ENCODE assay signal across 1 cellular context in the genomic region with DNA sequence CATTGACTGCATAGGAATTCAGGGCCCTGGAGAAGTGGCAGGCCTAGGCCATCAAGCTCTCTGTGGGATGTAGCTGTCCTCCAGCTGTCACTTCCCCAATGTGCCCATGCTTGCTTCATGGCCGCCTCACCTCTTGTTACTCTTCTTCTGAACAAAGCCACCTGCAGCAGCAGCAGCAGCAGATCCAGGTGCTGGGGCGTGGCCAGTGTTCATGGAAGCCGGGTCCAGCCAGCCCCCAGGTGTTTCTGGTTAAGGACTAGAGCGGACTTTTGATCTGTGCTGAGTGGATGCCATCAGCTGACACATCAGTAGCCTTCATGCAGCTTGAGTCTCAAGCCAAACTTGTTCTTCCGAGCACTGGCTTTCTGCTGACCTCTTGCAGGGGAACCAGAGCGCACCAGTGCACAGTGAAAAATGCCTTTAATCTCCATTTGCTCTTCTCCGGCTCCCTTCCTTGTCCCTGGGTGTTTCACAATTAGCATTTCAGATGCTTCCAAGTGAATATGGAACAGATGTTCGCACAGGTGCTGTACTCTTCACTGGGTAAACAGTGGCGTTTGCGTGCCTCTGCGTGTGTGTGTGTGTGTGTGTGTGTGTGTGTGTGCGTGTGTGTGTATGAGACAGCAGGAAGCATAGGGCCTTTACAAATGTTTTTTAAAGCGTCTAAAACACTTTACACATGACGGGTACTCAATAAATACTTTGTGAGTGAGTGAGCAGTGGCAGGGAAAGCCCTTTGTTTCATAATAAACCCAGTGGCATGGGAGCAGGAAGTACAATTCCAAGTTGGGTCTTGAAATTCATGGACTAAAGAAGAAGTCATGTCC.
A peak's percentile ranks its signal among the peaks of the same experiment; 100 is the strongest.
TF ChIP-seq lines count a peak whose summit lies in the region.

No MANE protein-coding gene starts in this region.

TF ChIP-seq in GM12878, 131 proteins besides CTCF, POLR2A, EP300 and RAD21:
- TF ChIP-seq, protein P1, sequence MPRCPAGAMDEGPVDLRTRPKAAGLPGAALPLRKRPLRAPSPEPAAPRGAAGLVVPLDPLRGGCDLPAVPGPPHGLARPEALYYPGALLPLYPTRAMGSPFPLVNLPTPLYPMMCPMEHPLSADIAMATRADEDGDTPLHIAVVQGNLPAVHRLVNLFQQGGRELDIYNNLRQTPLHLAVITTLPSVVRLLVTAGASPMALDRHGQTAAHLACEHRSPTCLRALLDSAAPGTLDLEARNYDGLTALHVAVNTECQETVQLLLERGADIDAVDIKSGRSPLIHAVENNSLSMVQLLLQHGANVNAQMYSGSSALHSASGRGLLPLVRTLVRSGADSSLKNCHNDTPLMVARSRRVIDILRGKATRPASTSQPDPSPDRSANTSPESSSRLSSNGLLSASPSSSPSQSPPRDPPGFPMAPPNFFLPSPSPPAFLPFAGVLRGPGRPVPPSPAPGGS (IDR thresholded peaks at IDR 0.05; ENCODE audit: borderline replicate concordance, insufficient read depth, low read depth, low read length, poor library complexity, severe bottlenecking): peak; percentile 45
- TF ChIP-seq BRCA1 (IDR thresholded peaks at IDR 0.05; ENCODE audit: low read depth, low read length) (no peak), CBFB (IDR thresholded peaks at IDR 0.05; ENCODE audit: low read depth) (no peak)
- TF ChIP-seq, protein P2, sequence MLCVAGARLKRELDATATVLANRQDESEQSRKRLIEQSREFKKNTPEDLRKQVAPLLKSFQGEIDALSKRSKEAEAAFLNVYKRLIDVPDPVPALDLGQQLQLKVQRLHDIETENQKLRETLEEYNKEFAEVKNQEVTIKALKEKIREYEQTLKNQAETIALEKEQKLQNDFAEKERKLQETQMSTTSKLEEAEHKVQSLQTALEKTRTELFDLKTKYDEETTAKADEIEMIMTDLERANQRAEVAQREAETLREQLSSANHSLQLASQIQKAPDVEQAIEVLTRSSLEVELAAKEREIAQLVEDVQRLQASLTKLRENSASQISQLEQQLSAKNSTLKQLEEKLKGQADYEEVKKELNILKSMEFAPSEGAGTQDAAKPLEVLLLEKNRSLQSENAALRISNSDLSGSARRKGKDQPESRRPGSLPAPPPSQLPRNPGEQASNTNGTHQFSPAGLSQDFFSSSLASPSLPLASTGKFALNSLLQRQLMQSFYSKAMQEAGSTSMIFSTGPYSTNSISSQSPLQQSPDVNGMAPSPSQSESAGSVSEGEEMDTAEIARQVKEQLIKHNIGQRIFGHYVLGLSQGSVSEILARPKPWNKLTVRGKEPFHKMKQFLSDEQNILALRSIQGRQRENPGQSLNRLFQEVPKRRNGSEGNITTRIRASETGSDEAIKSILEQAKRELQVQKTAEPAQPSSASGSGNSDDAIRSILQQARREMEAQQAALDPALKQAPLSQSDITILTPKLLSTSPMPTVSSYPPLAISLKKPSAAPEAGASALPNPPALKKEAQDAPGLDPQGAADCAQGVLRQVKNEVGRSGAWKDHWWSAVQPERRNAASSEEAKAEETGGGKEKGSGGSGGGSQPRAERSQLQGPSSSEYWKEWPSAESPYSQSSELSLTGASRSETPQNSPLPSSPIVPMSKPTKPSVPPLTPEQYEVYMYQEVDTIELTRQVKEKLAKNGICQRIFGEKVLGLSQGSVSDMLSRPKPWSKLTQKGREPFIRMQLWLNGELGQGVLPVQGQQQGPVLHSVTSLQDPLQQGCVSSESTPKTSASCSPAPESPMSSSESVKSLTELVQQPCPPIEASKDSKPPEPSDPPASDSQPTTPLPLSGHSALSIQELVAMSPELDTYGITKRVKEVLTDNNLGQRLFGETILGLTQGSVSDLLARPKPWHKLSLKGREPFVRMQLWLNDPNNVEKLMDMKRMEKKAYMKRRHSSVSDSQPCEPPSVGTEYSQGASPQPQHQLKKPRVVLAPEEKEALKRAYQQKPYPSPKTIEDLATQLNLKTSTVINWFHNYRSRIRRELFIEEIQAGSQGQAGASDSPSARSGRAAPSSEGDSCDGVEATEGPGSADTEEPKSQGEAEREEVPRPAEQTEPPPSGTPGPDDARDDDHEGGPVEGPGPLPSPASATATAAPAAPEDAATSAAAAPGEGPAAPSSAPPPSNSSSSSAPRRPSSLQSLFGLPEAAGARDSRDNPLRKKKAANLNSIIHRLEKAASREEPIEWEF (IDR thresholded peaks at IDR 0.05; ENCODE audit: insufficient replicate concordance, low read depth, low read length): no peak
TF ChIP-seq in GM12878: peak in this region for 1.
